14 cellular contexts compared by ENCODE assay signal in genomic region chr10:73746721-73747120, GRCh38. TPM values are rescaled to one million over a fixed set of nuclear protein-coding genes. Genes with fewer than 3 reads are reported as not detected.
DNase-seq lines count a peak whose midpoint lies in the region; ATAC-seq and TF ChIP-seq lines count a peak whose summit lies in the region.
"Had no signal": no experiment of that assay in that cellular context is flagged by ENCODE, and none has a peak within 500 bp of the region (broad histone marks: within the 10 kb centered on the region; RNA-seq: fewer than 3 reads in every experiment).

No MANE protein-coding gene starts in this region.

- peaks cover 76% of the 10 kb centered on the region for H3K79me2 ChIP-seq in Loucy (ENCODE audit: insufficient read depth, low read length)

- H3K9me3 Mint-ChIP-seq in activated CD4-positive, alpha-beta T cell treated with anti-CD3 and anti-CD28 coated beads for 36 hours (ENCODE audit: low read depth) = no peaks in the 10 kb centered on the region
- H3K9me3 Mint-ChIP-seq in activated naive CD8-positive, alpha-beta T cell treated with anti-CD3 and anti-CD28 coated beads, Interleukin-2, amount 10 ng/mL, durations not matched to agents 7 days and 5 days = no peaks in the 10 kb centered on the region
- H3K9me3 Mint-ChIP-seq in nephron progenitor cell = no peaks in the 10 kb centered on the region
- H3K9me3 Mint-ChIP-seq: memory B cell had no signal

- peaks cover 24% of the 10 kb centered on the region for H3K36me3 Mint-ChIP-seq in activated CD4-positive, alpha-beta T cell treated with anti-CD3 and anti-CD28 coated beads for 36 hours (ENCODE audit: low read depth)
- peaks cover 19% of the 10 kb centered on the region for H3K36me3 Mint-ChIP-seq in activated naive CD8-positive, alpha-beta T cell treated with anti-CD3 and anti-CD28 coated beads, Interleukin-2, amount 10 ng/mL, durations not matched to agents 7 days and 5 days
- H3K36me3 Mint-ChIP-seq in nephron progenitor cell (ENCODE audit: low read depth) = peaks cover 27% of the 10 kb centered on the region

- H4K20me1 ChIP-seq in Loucy (ENCODE audit: insufficient read depth, low read length, poor library complexity, severe bottlenecking) = peaks cover 19% of the 10 kb centered on the region

- H3K4me3 ChIP-seq in Loucy (ENCODE audit: low read length, poor library complexity, severe bottlenecking) = peak overlapping the region; percentile 33
- H3K4me3 ChIP-seq: SK-N-MC had no signal

- POLR2A ChIA-PET in activated CD4-positive, alpha-beta T cell treated with anti-CD3 and anti-CD28 coated beads for 36 hours (lab: Charles Lee) = interaction anchor here (0.6 kb wide), 1 partner anchor 125 kb away, joined by 10 read pairs; no protein-coding TSS in a partner anchor
- POLR2A ChIA-PET in activated naive CD8-positive, alpha-beta T cell treated with anti-CD3 and anti-CD28 coated beads, Interleukin-2, amount 10 ng/mL, durations not matched to agents 7 days and 5 days (lab: Charles Lee) = interaction anchor here (0.9 to 1.4 kb wide), 2 partner anchors 16 to 35 kb away, joined by 3 to 4 read pairs; partner anchors contain the start of gene CHCHD1

- peaks cover 42% of the 10 kb centered on the region for H3K4me1 ChIP-seq in Loucy (ENCODE audit: insufficient read depth, low read length, poor library complexity, severe bottlenecking)

- no peaks in the 10 kb centered on the region for H3F3A ChIP-seq in Loucy (ENCODE audit: low read depth)

- H3K4me2 ChIP-seq in Loucy (ENCODE audit: low read depth, low read length, poor library complexity, severe bottlenecking) = peak overlapping the region; percentile 63

- H3K9me3 ChIP-seq in Loucy (ENCODE audit: insufficient read depth, low read depth, low read length) = no peaks in the 10 kb centered on the region

- H3K9me2 ChIP-seq in Loucy (replicated peaks; ENCODE audit: low read depth, low read length) = no peaks in the 10 kb centered on the region

- TF ChIP-seq CTCF in Loucy (conservative IDR thresholded peaks at IDR 0.05; ENCODE audit: low read length) (no peak), nephron progenitor cell (IDR thresholded peaks at IDR 0.05) (no peak)

- no peak for ATAC-seq in activated CD4-positive, alpha-beta T cell treated with anti-CD3 and anti-CD28 coated beads for 36 hours
- no peak for ATAC-seq in activated naive CD8-positive, alpha-beta T cell treated with anti-CD3 and anti-CD28 coated beads, Interleukin-2, amount 10 ng/mL, durations not matched to agents 7 days and 5 days (ENCODE audit: low read depth)
- ATAC-seq in GM18519 (IDR thresholded peaks at IDR 0.05; ENCODE audit: low FRiP score, unreplicated experiment) (no peak), SK-N-SH treated with all-trans-retinoic acid at 6 μM for 48 hours (no peak), GM18868 (IDR thresholded peaks at IDR 0.05; ENCODE audit: unreplicated experiment) (no peak)
- ATAC-seq: right cardiac atrium had no signal

- DNase-seq in activated CD4-positive, alpha-beta T cell treated with anti-CD3 and anti-CD28 coated beads for 36 hours = no peak
- no peak for DNase-seq in activated CD4-positive, alpha-beta T cell treated with anti-CD3 and anti-CD28 coated beads for 1 hour
- DNase-seq in activated naive CD8-positive, alpha-beta T cell treated with anti-CD3 and anti-CD28 coated beads, Interleukin-2, amount 10 ng/mL, durations not matched to agents 7 days and 5 days = no peak
- no peak for DNase-seq in nephron progenitor cell
- DNase-seq: amniotic stem cell, NCI-H2029, NCI-H510A, right cardiac atrium had no signal

- no peaks in the 10 kb centered on the region for H3K27me3 Mint-ChIP-seq in activated CD4-positive, alpha-beta T cell treated with anti-CD3 and anti-CD28 coated beads for 36 hours
- no peaks in the 10 kb centered on the region for H3K27me3 Mint-ChIP-seq in activated naive CD8-positive, alpha-beta T cell treated with anti-CD3 and anti-CD28 coated beads, Interleukin-2, amount 10 ng/mL, durations not matched to agents 7 days and 5 days
- no peaks in the 10 kb centered on the region for H3K27me3 Mint-ChIP-seq in nephron progenitor cell (ENCODE audit: low read depth, poor library complexity)
- H3K27me3 Mint-ChIP-seq: memory B cell had no signal

- H3K27me3 ChIP-seq in Loucy (ENCODE audit: insufficient read depth, low read length, poor library complexity, severe bottlenecking) = no peaks in the 10 kb centered on the region

- intact Hi-C loops in activated CD4-positive, alpha-beta T cell treated with anti-CD3 and anti-CD28 coated beads for 36 hours (cut with DNase I, micrococcal nuclease) = loop anchor here in 1 of 2 experiments (10.0 kb wide), 1 partner anchor 1392 kb away; the partner anchor contains the start of gene DNAJB12

- peaks cover 55% of the 10 kb centered on the region for H3K4me1 Mint-ChIP-seq in activated CD4-positive, alpha-beta T cell treated with anti-CD3 and anti-CD28 coated beads for 36 hours
- peaks cover 33% of the 10 kb centered on the region for H3K4me1 Mint-ChIP-seq in activated naive CD8-positive, alpha-beta T cell treated with anti-CD3 and anti-CD28 coated beads, Interleukin-2, amount 10 ng/mL, durations not matched to agents 7 days and 5 days
- H3K4me1 Mint-ChIP-seq in nephron progenitor cell = peaks cover 31% of the 10 kb centered on the region

- no peak overlapping the region for H2AFZ ChIP-seq in Loucy (ENCODE audit: low read length)

- peaks cover 20% of the 10 kb centered on the region; the same call in 1 of the 2 replicates for H3K36me3 ChIP-seq in Loucy (ENCODE audit: insufficient read depth, low read length)

- peak overlapping the region; percentile 10 for H3K4me3 Mint-ChIP-seq in activated CD4-positive, alpha-beta T cell treated with anti-CD3 and anti-CD28 coated beads for 36 hours
- H3K4me3 Mint-ChIP-seq in activated naive CD8-positive, alpha-beta T cell treated with anti-CD3 and anti-CD28 coated beads, Interleukin-2, amount 10 ng/mL, durations not matched to agents 7 days and 5 days = peak overlapping the region; percentile 39
- H3K4me3 Mint-ChIP-seq in nephron progenitor cell = peak overlapping the region; percentile 38
- H3K4me3 Mint-ChIP-seq: memory B cell had no signal

- H3K9ac ChIP-seq in Loucy (ENCODE audit: low read depth, low read length, poor library complexity, severe bottlenecking) = peak overlapping the region; percentile 52

- CTCF ChIA-PET in activated CD4-positive, alpha-beta T cell treated with anti-CD3 and anti-CD28 coated beads for 36 hours (lab: Charles Lee) = interaction anchor here (0.8 to 0.9 kb wide), 2 partner anchors 9 to 210 kb away, joined by 4 to 5 read pairs; no protein-coding TSS in a partner anchor

- peak overlapping the region; percentile 30 for H3K27ac Mint-ChIP-seq in activated CD4-positive, alpha-beta T cell treated with anti-CD3 and anti-CD28 coated beads for 36 hours
- H3K27ac Mint-ChIP-seq in activated naive CD8-positive, alpha-beta T cell treated with anti-CD3 and anti-CD28 coated beads, Interleukin-2, amount 10 ng/mL, durations not matched to agents 7 days and 5 days = peak overlapping the region; percentile 45
- H3K27ac Mint-ChIP-seq in nephron progenitor cell = no peak overlapping the region
- H3K27ac Mint-ChIP-seq: memory B cell had no signal

TF ChIP-seq in SK-N-SH treated with all-trans-retinoic acid at 6 μM for 48 hours, 23 proteins besides CTCF, POLR2A, EP300 and RAD21:
- TF ChIP-seq TOX (CRISPR knock-in tag; IDR thresholded peaks at IDR 0.05; ENCODE audit: borderline replicate concordance) = no peak
- TF ChIP-seq OSR1 (CRISPR knock-in tag; IDR thresholded peaks at IDR 0.05) = no peak
- no peak for TF ChIP-seq ZC3H10 (CRISPR knock-in tag; IDR thresholded peaks at IDR 0.05)
- no peak for TF ChIP-seq TCF4 (CRISPR knock-in tag; IDR thresholded peaks at IDR 0.05; ENCODE audit: borderline replicate concordance)
- no peak for TF ChIP-seq ISL1 (CRISPR knock-in tag; IDR thresholded peaks at IDR 0.05)
- TF ChIP-seq GLIS3 (CRISPR knock-in tag; IDR thresholded peaks at IDR 0.05) = no peak
- TF ChIP-seq ZNF8 (CRISPR knock-in tag; IDR thresholded peaks at IDR 0.05) = no peak

RNA-seq across cellular contexts. Expression of gene SEC24C, which starts 2.5 kb away (rescaled TPM):
- 10 to 100 TPM; 84.6 to 88.2 TPM for total RNA-seq in activated CD4-positive, alpha-beta T cell treated with anti-CD3 and anti-CD28 coated beads for 36 hours
- total RNA-seq in activated naive CD8-positive, alpha-beta T cell treated with anti-CD3 and anti-CD28 coated beads, Interleukin-2, amount 10 ng/mL, durations not matched to agents 7 days and 5 days = 10 to 100 TPM; 96.3 to 96.7 TPM

RNA-seq across cellular contexts. Expression of gene CHCHD1, which starts 35.1 kb away (rescaled TPM):
- total RNA-seq in activated CD4-positive, alpha-beta T cell treated with anti-CD3 and anti-CD28 coated beads for 36 hours = 10 to 100 TPM; 12.7 to 37.1 TPM
- total RNA-seq in activated naive CD8-positive, alpha-beta T cell treated with anti-CD3 and anti-CD28 coated beads, Interleukin-2, amount 10 ng/mL, durations not matched to agents 7 days and 5 days = 10 to 100 TPM; 23.0 to 24.8 TPM

RNA-seq across cellular contexts. Expression of gene ZSWIM8, which starts 38.7 kb away (rescaled TPM):
- total RNA-seq in activated CD4-positive, alpha-beta T cell treated with anti-CD3 and anti-CD28 coated beads for 36 hours = 10 to 100 TPM; 40.1 to 67.3 TPM
- total RNA-seq in activated naive CD8-positive, alpha-beta T cell treated with anti-CD3 and anti-CD28 coated beads, Interleukin-2, amount 10 ng/mL, durations not matched to agents 7 days and 5 days = 10 to 100 TPM; 93.4 to 95.2 TPM

RNA-seq across cellular contexts. Expression of gene AGAP5, which starts 48.8 kb away (rescaled TPM):
- total RNA-seq in activated CD4-positive, alpha-beta T cell treated with anti-CD3 and anti-CD28 coated beads for 36 hours = 10 to 100 TPM in 1 of 2 experiments, 1 to 10 TPM in 1; 7.1 to 10.3 TPM
- 10 to 100 TPM; 10.2 to 11.3 TPM for total RNA-seq in activated naive CD8-positive, alpha-beta T cell treated with anti-CD3 and anti-CD28 coated beads, Interleukin-2, amount 10 ng/mL, durations not matched to agents 7 days and 5 days
